Comparison of ENCODE assay signal across 1 cellular context in the genomic region with DNA sequence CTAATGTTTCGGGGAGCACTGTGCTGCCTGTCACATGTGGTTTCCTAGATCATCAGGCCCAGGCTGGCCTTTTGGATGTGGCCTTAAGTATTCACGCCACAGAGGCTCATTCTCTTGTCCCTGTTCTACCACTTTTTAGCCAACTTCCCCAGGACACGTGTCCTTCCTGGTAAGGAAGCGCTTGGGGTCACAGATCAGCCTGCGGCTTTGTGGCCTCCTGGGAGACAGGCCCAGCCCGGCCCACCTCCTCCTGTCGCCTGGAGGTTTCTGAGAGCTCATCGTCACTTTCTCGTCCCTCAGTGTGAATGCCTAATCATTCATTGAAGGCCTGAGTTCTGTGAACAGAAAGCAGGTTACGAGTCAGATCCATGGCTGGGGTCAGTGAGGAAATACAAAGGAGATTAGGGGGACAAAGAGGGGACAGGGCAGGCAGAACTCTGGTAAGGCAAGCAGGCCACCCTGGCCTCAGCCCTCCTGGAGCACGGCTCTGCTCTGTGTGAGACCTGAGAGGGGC.
TF ChIP-seq lines count a peak whose summit lies in the region.

No MANE protein-coding gene starts in this region.

TF ChIP-seq in GM23338, 12 proteins besides CTCF, POLR2A, EP300 and RAD21 (continued from another document):
- TF ChIP-seq, protein P1, sequence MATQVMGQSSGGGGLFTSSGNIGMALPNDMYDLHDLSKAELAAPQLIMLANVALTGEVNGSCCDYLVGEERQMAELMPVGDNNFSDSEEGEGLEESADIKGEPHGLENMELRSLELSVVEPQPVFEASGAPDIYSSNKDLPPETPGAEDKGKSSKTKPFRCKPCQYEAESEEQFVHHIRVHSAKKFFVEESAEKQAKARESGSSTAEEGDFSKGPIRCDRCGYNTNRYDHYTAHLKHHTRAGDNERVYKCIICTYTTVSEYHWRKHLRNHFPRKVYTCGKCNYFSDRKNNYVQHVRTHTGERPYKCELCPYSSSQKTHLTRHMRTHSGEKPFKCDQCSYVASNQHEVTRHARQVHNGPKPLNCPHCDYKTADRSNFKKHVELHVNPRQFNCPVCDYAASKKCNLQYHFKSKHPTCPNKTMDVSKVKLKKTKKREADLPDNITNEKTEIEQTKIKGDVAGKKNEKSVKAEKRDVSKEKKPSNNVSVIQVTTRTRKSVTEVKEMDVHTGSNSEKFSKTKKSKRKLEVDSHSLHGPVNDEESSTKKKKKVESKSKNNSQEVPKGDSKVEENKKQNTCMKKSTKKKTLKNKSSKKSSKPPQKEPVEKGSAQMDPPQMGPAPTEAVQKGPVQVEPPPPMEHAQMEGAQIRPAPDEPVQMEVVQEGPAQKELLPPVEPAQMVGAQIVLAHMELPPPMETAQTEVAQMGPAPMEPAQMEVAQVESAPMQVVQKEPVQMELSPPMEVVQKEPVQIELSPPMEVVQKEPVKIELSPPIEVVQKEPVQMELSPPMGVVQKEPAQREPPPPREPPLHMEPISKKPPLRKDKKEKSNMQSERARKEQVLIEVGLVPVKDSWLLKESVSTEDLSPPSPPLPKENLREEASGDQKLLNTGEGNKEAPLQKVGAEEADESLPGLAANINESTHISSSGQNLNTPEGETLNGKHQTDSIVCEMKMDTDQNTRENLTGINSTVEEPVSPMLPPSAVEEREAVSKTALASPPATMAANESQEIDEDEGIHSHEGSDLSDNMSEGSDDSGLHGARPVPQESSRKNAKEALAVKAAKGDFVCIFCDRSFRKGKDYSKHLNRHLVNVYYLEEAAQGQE (IDR thresholded peaks at IDR 0.05; ENCODE audit: unreplicated experiment): no peak
- TF ChIP-seq CREB1 (CRISPR knock-in tag; IDR thresholded peaks at IDR 0.05; ENCODE audit: low read depth) (no peak), POLR2AphosphoS5 (IDR thresholded peaks at IDR 0.05; ENCODE audit: low read depth) (no peak), ZNF114 (CRISPR knock-in tag; IDR thresholded peaks at IDR 0.05) (no peak)
- TF ChIP-seq, protein P2, sequence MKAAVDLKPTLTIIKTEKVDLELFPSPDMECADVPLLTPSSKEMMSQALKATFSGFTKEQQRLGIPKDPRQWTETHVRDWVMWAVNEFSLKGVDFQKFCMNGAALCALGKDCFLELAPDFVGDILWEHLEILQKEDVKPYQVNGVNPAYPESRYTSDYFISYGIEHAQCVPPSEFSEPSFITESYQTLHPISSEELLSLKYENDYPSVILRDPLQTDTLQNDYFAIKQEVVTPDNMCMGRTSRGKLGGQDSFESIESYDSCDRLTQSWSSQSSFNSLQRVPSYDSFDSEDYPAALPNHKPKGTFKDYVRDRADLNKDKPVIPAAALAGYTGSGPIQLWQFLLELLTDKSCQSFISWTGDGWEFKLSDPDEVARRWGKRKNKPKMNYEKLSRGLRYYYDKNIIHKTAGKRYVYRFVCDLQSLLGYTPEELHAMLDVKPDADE (IDR thresholded peaks at IDR 0.05): no peak
TF ChIP-seq in GM23338: peak in this region for 0.
